Comparison of ENCODE assay signal across 10 cellular contexts in the genomic region with DNA sequence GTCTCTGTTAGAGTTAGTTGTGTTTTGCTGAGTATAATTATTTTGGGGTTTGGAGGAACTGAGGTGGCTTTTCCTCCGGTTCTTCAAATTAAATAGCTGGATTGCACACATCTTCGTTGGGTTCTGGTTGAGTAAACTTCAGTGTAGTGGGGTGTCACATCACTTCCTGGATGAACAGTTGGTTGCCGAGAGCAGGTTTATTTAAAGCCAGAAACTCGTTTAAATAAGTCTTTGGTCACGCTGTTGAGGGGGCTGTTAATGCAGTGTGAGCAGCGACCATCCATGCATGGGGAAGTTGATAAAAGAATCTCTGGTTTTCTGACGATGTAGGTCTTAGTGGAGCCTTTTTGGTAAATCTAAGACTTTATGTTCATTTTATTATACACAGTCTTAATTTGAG.
DNase-seq lines count a peak whose midpoint lies in the region; ATAC-seq, FAIRE-seq and TF ChIP-seq lines count a peak whose summit lies in the region.
"Had no signal": no experiment of that assay in that cellular context is flagged by ENCODE, and none has a peak within 500 bp of the region (broad histone marks: within the 10 kb centered on the region; RNA-seq: fewer than 3 reads in every experiment).

No MANE protein-coding gene starts in this region.

- H3K36me3 Mint-ChIP-seq in naive B cell = no peaks in the 10 kb centered on the region

- peak overlapping the region; percentile 42 to 86 (median 66) for H3K4me3 Mint-ChIP-seq in naive B cell

- FAIRE-seq in H54 (lab: Jason Lieb, UNC) (peak; percentile 23), small intestine (lab: Jason Lieb, UNC) (no peak)

- no peaks in the 10 kb centered on the region for H3K9me3 ChIP-seq in small intestine (ENCODE audit: control insufficient read depth, low read depth)

- TF ChIP-seq CTCF in GM06990 (IDR thresholded peaks at IDR 0.05; ENCODE audit: insufficient read depth, low read length, poor library complexity, severe bottlenecking) = no peak
- no peak for TF ChIP-seq CTCF in astrocyte of the spinal cord (IDR thresholded peaks at IDR 0.05; ENCODE audit: low read depth, low read length)

- peak overlapping the region in 2 of 6 donors; percentile 11 to 32 for H3K27ac Mint-ChIP-seq in naive B cell

- H3K4me3 ChIP-seq in GM06990 (replicated peaks; ENCODE audit: low read depth, low read length) = no peak overlapping the region
- H3K4me3 ChIP-seq in astrocyte of the spinal cord (ENCODE audit: low read depth, low read length) = no peak overlapping the region
- no peak overlapping the region for H3K4me3 ChIP-seq in small intestine (ENCODE audit: low read depth in 1 of 2, low read length in 2 of 2)

- DNase-seq in GM06990 (ENCODE audit: extremely low read depth, insufficient read length) (peak; percentile 33), H54 (ENCODE audit: insufficient read length, low spot score) (no peak), astrocyte of the spinal cord (ENCODE audit: low read depth, low spot score) (peak; percentile 22), naive B cell (no peak), small intestine (no peak), NCI-H2171 (lab: John Stamatoyannopoulos, UW) (no peak)
- no peak for DNase-seq in stimulated activated naive CD4-positive, alpha-beta T cell (lab: John Stamatoyannopoulos, UW)
- no peak for DNase-seq in effector CD4-positive, alpha-beta T cell
- DNase-seq: NCI-H2029; stimulated activated CD4-positive, alpha-beta T cell treated with anti-CD3 and anti-CD28 coated beads, Interleukin-1b, Interleukin-23, amount 100 ng/mL, for 48 hours had no signal

- H3K4me1 Mint-ChIP-seq in naive B cell = peaks cover 11 to 18% (median 16%) of the 10 kb centered on the region in 3 donors

- in situ Hi-C loops in astrocyte of the spinal cord (cut with HindIII; ENCODE audit: low sequenced_read_pairs) = no loop called here

- no peaks in the 10 kb centered on the region for H3K9me3 Mint-ChIP-seq in naive B cell

- WGBS in small intestine, 3 donors = 24 to 56% (median 44%) methylated on average over 7 of the region's 7 CpGs

- ATAC-seq in naive B cell (ENCODE audit: low read depth in 2 of 2) = peak; percentile 48 to 54

- H3K36me3 ChIP-seq in GM06990 (ENCODE audit: control insufficient read depth, insufficient read depth, low read length) (no peaks in the 10 kb centered on the region), small intestine (ENCODE audit: control insufficient read depth in 2 of 2, insufficient read depth in 2 of 2, low read length in 2 of 2) (no peaks in the 10 kb centered on the region)

- H3K27ac ChIP-seq in small intestine (ENCODE audit: low read depth in 1 of 2, low read length in 1 of 2) = peak overlapping the region in 1 of 2 donors; percentile 41

- H3K4me1 ChIP-seq in small intestine (ENCODE audit: control insufficient read depth in 2 of 2, insufficient read depth in 1 of 2, low read depth in 1 of 2, low read length in 1 of 2) = no peaks in the 10 kb centered on the region

- no peak for TF ChIP-seq POLR2A in H54 (IDR thresholded peaks at IDR 0.05; ENCODE audit: low read depth, low read length)

- no peaks in the 10 kb centered on the region for H3K27me3 ChIP-seq in GM06990 (replicated peaks; ENCODE audit: control insufficient read depth, insufficient read depth, low read length)
- no peaks in the 10 kb centered on the region for H3K27me3 ChIP-seq in small intestine (ENCODE audit: control insufficient read depth in 2 of 2, insufficient read depth in 2 of 2, low read length in 2 of 2)

- peaks cover 37 to 43% (median 43%) of the 10 kb centered on the region in 3 donors for H3K27me3 Mint-ChIP-seq in naive B cell

Comparison
In these comparisons a context has a peak if more than half of its experiments do, and no peak if none do; other contexts are left out.
1. DNase-seq: peak in GM06990 (single experiment) and astrocyte of the spinal cord (single experiment); none in H54 (single experiment), naive B cell (single experiment), stimulated activated naive CD4-positive, alpha-beta T cell (0 of 6), small intestine (single experiment), effector CD4-positive, alpha-beta T cell (single experiment) and NCI-H2171 (single experiment).